ENCODE assay signal across 14 cellular contexts in the genomic region with DNA sequence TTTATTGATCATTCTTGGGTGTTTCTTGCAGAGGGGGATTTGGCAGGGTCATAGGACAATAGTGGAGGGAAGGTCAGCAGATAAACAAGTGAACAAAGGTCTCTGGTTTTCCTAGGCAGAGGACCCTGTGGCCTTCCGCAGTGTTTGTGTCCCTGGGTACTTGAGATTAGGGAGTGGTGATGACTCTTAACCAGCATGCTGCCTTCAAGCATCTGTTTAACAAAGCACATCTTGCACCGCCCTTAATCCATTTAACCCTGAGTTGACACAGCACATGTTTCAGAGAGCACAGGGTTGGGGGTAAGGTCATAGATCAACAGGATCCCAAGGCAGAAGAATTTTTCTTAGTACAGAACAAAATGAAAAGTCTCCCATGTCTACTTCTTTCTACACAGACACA. TPM values are rescaled to one million over a fixed set of nuclear protein-coding genes. Genes with fewer than 3 reads are reported as not detected.
"Had no signal": no experiment of that assay in that cellular context is flagged by ENCODE, and none has a peak within 500 bp of the region (broad histone marks: within the 10 kb centered on the region; RNA-seq: fewer than 3 reads in every experiment).

No MANE protein-coding gene starts in this region.

RNA-seq across cellular contexts. Expression of gene NXF3, which starts 10.9 kb away (rescaled TPM):
- total RNA-seq: activated B cell treated with CpG ODN at 0.5 μM for 24 hours; activated CD4-positive, alpha-beta memory T cell treated with anti-CD3 and anti-CD28 coated beads for 36 hours; activated CD4-positive, alpha-beta memory T cell treated with anti-CD3 and anti-CD28 coated beads, Interleukin-2, amount 10 ng/mL, durations not matched to agents 7 days and 5 days; activated CD4-positive, alpha-beta T cell treated with anti-CD3 and anti-CD28 coated beads for 36 hours; activated CD4-positive, alpha-beta T cell treated with anti-CD3 and anti-CD28 coated beads, Interleukin-2, amount 10 ng/mL, durations not matched to agents 24 days and 14 days; activated CD4-positive, alpha-beta T cell treated with anti-CD3 and anti-CD28 coated beads, Interleukin-2, amount 10 ng/mL, durations not matched to agents 7 days and 5 days; activated CD8-positive, alpha-beta memory T cell treated with anti-CD3 and anti-CD28 coated beads for 36 hours; activated CD8-positive, alpha-beta memory T cell treated with anti-CD3 and anti-CD28 coated beads, Interleukin-2, amount 10 ng/mL, durations not matched to agents 7 days and 5 days; activated CD8-positive, alpha-beta T cell treated with anti-CD3 and anti-CD28 coated beads for 36 hours; activated CD8-positive, alpha-beta T cell treated with anti-CD3 and anti-CD28 coated beads, Interleukin-2, amount 10 ng/mL, durations not matched to agents 7 days and 5 days; T-helper 1 cell treated with Interleukin-12 subunit alpha and Interleukin-12 subunit beta and Interleukin-4 antibody, amounts not matched to agents 30 ng/mL and 1 ng/mL, for 36 hours; T-helper 17 cell; T-helper 2 cell treated with Interferon-gamma antibody and Interleukin-4, amounts not matched to agents 100 ng/mL and 5 ng/mL, for 36 hours; WTC11 had no signal

RNA-seq across cellular contexts. Expression of gene BEX1, which starts 39.9 kb away (rescaled TPM):
- total RNA-seq: activated CD4-positive, alpha-beta memory T cell treated with anti-CD3 and anti-CD28 coated beads, Interleukin-2, amount 10 ng/mL, durations not matched to agents 7 days and 5 days; activated CD4-positive, alpha-beta T cell treated with anti-CD3 and anti-CD28 coated beads, Interleukin-2, amount 10 ng/mL, durations not matched to agents 24 days and 14 days; activated CD4-positive, alpha-beta T cell treated with anti-CD3 and anti-CD28 coated beads, Interleukin-2, amount 10 ng/mL, durations not matched to agents 7 days and 5 days; activated CD8-positive, alpha-beta memory T cell treated with anti-CD3 and anti-CD28 coated beads, Interleukin-2, amount 10 ng/mL, durations not matched to agents 7 days and 5 days; activated CD8-positive, alpha-beta T cell treated with anti-CD3 and anti-CD28 coated beads, Interleukin-2, amount 10 ng/mL, durations not matched to agents 7 days and 5 days; T-helper 1 cell treated with Interleukin-12 subunit alpha and Interleukin-12 subunit beta and Interleukin-4 antibody, amounts not matched to agents 30 ng/mL and 1 ng/mL, for 36 hours; T-helper 2 cell treated with Interferon-gamma antibody and Interleukin-4, amounts not matched to agents 100 ng/mL and 5 ng/mL, for 36 hours had no signal
